20 cellular contexts compared by ENCODE assay signal in genomic region chr12:226401-226800, GRCh38. TPM values are rescaled to one million over a fixed set of nuclear protein-coding genes. Genes with fewer than 3 reads are reported as not detected.
DNase-seq lines count a peak whose midpoint lies in the region; ATAC-seq and TF ChIP-seq lines count a peak whose summit lies in the region.
"Had no signal": no experiment of that assay in that cellular context is flagged by ENCODE, and none has a peak within 500 bp of the region (broad histone marks: within the 10 kb centered on the region; RNA-seq: fewer than 3 reads in every experiment).

No MANE protein-coding gene starts in this region.

- H3K4me1 ChIP-seq in HEK293 (ENCODE audit: control insufficient read depth, insufficient read depth, low read length) = no peaks in the 10 kb centered on the region

- H3K27me3 ChIP-seq in H7 (ENCODE audit: control insufficient read depth, insufficient read depth, low read length) = no peaks in the 10 kb centered on the region

- no peaks in the 10 kb centered on the region for H3K9me3 ChIP-seq in HEK293 (ENCODE audit: control insufficient read depth, insufficient read depth, low read depth, low read length)
- H3K9me3 ChIP-seq: SK-N-SH had no signal

- CTCF ChIA-PET in HEK293 (lab: Yijun Ruan, JAX) = no interaction called here

- no peak overlapping the region for H3K27ac ChIP-seq in HEK293 (ENCODE audit: extremely low read depth, low read depth, low read length)
- H3K27ac ChIP-seq: C4-2B had no signal

- H3K4me3 ChIP-seq in H7 (ENCODE audit: insufficient read depth, low read depth, low read length) = no peak overlapping the region
- H3K4me3 ChIP-seq in HEK293 (ENCODE audit: low read depth, low read length) = no peak overlapping the region

- ATAC-seq in GM21526 (IDR thresholded peaks at IDR 0.05; ENCODE audit: low FRiP score, unreplicated experiment) = no peak
- ATAC-seq: PC-3 had no signal

- peak; percentile 76 for DNase-seq in H7
- peak; percentile 56 for DNase-seq in iPS-NIHi7 (ENCODE audit: extremely low spot score)
- DNase-seq in stimulated activated CD8-positive, alpha-beta memory T cell treated with anti-CD3 and anti-CD28 coated beads, Interleukin-4, amount 100 ng/mL, for 48 hours = peak; percentile 7
- DNase-seq in EL = no peak
- DNase-seq in GOT3 (lab: John Stamatoyannopoulos, UW) = no peak
- DNase-seq: AML-193, DMS79 treated with DMSO at 0.1 percent for 48 hours, KG1, NCI-H1105 treated with DMSO at 0.1 percent for 48 hours, NCI-H187, NCI-H2107, NCI-H2227 treated with DMSO at 0.1 percent for 48 hours, PC-3, RPMI8226, SHP77 treated with DMSO at 0.1 percent for 48 hours, SK-N-SH had no signal

- TF ChIP-seq CTCF in HEK293 (tag by site-specific recombination; IDR thresholded peaks at IDR 0.05) = no peak

- H3K36me3 ChIP-seq in H7 (replicated peaks; ENCODE audit: control insufficient read depth, insufficient read depth, low read length) = no peaks in the 10 kb centered on the region
- no peaks in the 10 kb centered on the region for H3K36me3 ChIP-seq in HEK293 (ENCODE audit: control insufficient read depth in 2 of 2, insufficient read depth in 1 of 2, low read length in 2 of 2)

- POLR2A ChIA-PET in HEK293 (lab: Yijun Ruan, JAX) = no interaction called here

TF ChIP-seq in HEK293, 187 proteins besides CTCF, POLR2A, EP300 and RAD21:
- TF ChIP-seq ZNF23 (tag by site-specific recombination; IDR thresholded peaks at IDR 0.05; ENCODE audit: borderline replicate concordance) (no peak), PRDM4 (tag by site-specific recombination; IDR thresholded peaks at IDR 0.05) (0 out of 2 replicates have a peak, but pooled peaks have one; percentile 6)

RNA-seq across cellular contexts. Expression of gene SLC6A12, which starts 12.4 kb away (rescaled TPM):
- total RNA-seq in H7 (2014; rRNA removed; shearing (Covaris generic)) = 0.31 TPM in 1 of 2 replicates, not detected in the other
- total RNA-seq: G401, PC-3 had no signal

RNA-seq across cellular contexts. Expression of gene SLC6A13, which starts 36.2 kb away (rescaled TPM):
- total RNA-seq in H7 (2014; rRNA removed; shearing (Covaris generic)) = not detected in 2 replicates
- total RNA-seq: G401, PC-3 had no signal

Comparison
In these comparisons a context has a peak if more than half of its experiments do, and no peak if none do; other contexts are left out.
1. DNase-seq: peak in H7 (single experiment), iPS-NIHi7 (single experiment) and stimulated activated CD8-positive, alpha-beta memory T cell treated with anti-CD3 and anti-CD28 coated beads, Interleukin-4, amount 100 ng/mL, for 48 hours (single experiment); none in EL (single experiment) and GOT3 (single experiment).